5 cellular contexts compared by ENCODE assay signal in genomic region chr10:18208186-18208585, GRCh38.
DNase-seq lines count a peak whose midpoint lies in the region; ATAC-seq, FAIRE-seq and TF ChIP-seq lines count a peak whose summit lies in the region.
"Not testable (repeated sequence)": the region's sequence is repeated elsewhere in the genome, so short reads cannot be mapped to it uniquely, and the experiment has no call there.

No MANE protein-coding gene starts in this region.

- POLR2A ChIA-PET in HEK293 (lab: Yijun Ruan, JAX); WTC11 (lab: Charles Lee); K562 (lab: Yijun Ruan, JAX); H1 (lab: Charles Lee; ENCODE audit: partially characterized antibody): not testable (repeated sequence)

- H2BK15ac ChIP-seq in H1 (ENCODE audit: low read length), result not testable (repeated sequence)

- H2BK20ac ChIP-seq in H1 (ENCODE audit: low read length), result not testable (repeated sequence)

- TF ChIP-seq EP300 in K562 (IDR thresholded peaks at IDR 0.05; ENCODE audit: low read length); H1 (IDR thresholded peaks at IDR 0.05; ENCODE audit: borderline replicate concordance in 1 of 2, low read depth in 2 of 2, low read length in 2 of 2); esophagus muscularis mucosa (IDR thresholded peaks at IDR 0.05): not testable (repeated sequence)

- not testable (repeated sequence) for H3K27ac Mint-ChIP-seq in WTC11

- H3K27ac ChIP-seq in HEK293 (ENCODE audit: extremely low read depth, low read depth, low read length); K562 (ENCODE audit: extremely low read depth, low read depth, low read length); H1 (ENCODE audit: low read depth, low read length): not testable (repeated sequence)
- H3K27ac ChIP-seq in esophagus muscularis mucosa (replicated peaks in 1 of 4), result peak overlapping the region in 3 of 4 donors; percentile 15 to 38 (median 16)

- not testable (repeated sequence) for H3K36me3 Mint-ChIP-seq in WTC11

- H3K36me3 ChIP-seq in HEK293 (ENCODE audit: control insufficient read depth in 2 of 2, insufficient read depth in 1 of 2, low read length in 2 of 2); K562 (ENCODE audit: control insufficient read depth, insufficient read depth, low read length); H1 (ENCODE audit: control insufficient read depth in 2 of 4, insufficient read depth in 4 of 4, low read length in 3 of 4); esophagus muscularis mucosa: not testable (repeated sequence)

- not testable (repeated sequence) for H3K4me3 Mint-ChIP-seq in WTC11

- H3K9me3 Mint-ChIP-seq in WTC11, result not testable (repeated sequence)

- intact Hi-C loops in K562 (cut with micrococcal nuclease), result not testable (repeated sequence)
- intact Hi-C loops in esophagus muscularis mucosa (cut with DNase I), result loop anchor here (5.0 kb wide), 1 partner anchor 51 kb away; no protein-coding TSS in a partner anchor

- H3K79me2 ChIP-seq in K562 (ENCODE audit: control insufficient read depth, insufficient read depth, low read length); H1 (ENCODE audit: control insufficient read depth in 1 of 2, insufficient read depth in 2 of 2, low read length in 2 of 2): not testable (repeated sequence)

- H3K4me1 ChIP-seq in HEK293 (ENCODE audit: control insufficient read depth, insufficient read depth, low read length); K562 (replicated peaks in 1 of 2; ENCODE audit: control insufficient read depth in 2 of 2, insufficient read depth in 2 of 2, low read length in 2 of 2); H1 (replicated peaks in 1 of 4; ENCODE audit: control insufficient read depth in 3 of 4, insufficient read depth in 4 of 4, low read length in 3 of 4): not testable (repeated sequence)
- peaks cover 8 to 83% (median 79%) of the 10 kb centered on the region in 4 donors for H3K4me1 ChIP-seq in esophagus muscularis mucosa

- not testable (repeated sequence) for ATAC-seq in WTC11, K562

- H3K9ac ChIP-seq in K562 (ENCODE audit: insufficient read depth in 1 of 2, low read depth in 2 of 2, low read length in 2 of 2); H1 (replicated peaks in 1 of 4; ENCODE audit: extremely low read depth in 1 of 4, low read depth in 3 of 4, low read length in 3 of 4): not testable (repeated sequence)

- H3K4me2 ChIP-seq in K562 (ENCODE audit: insufficient read depth, low read length); H1 (ENCODE audit: insufficient read depth in 1 of 2, low read depth in 2 of 2, low read length in 2 of 2): not testable (repeated sequence)

- in situ Hi-C loops in K562 (cut with MboI), result not testable (repeated sequence)

- 0% methylated on average over 3 of the region's 3 CpGs for WGBS in K562 (ENCODE audit: insufficient coverage, low coverage, missing lambda C conversion rate)
- WGBS in H1 (ENCODE audit: extremely low coverage in 1 of 2, insufficient coverage in 1 of 2, insufficient read length in 1 of 2, insufficient replicate concordance in 2 of 2, low coverage in 1 of 2, low lambda C conversion rate in 2 of 2, missing lambda C conversion rate in 1 of 2), 2 experiments, result 90% methylated on average over 3 of the region's 3 CpGs; no CpG with 5 or more reads in 1 of the 2 experiments
- WGBS in esophagus muscularis mucosa, result 96% methylated on average over 3 of the region's 3 CpGs

- H3K9me3 ChIP-seq in HEK293 (ENCODE audit: control insufficient read depth, insufficient read depth, low read depth, low read length); K562 (replicated peaks; ENCODE audit: control insufficient read depth, insufficient read depth, low read depth, low read length); H1 (ENCODE audit: insufficient read depth in 2 of 2, low read depth in 1 of 2, low read length in 1 of 2); esophagus muscularis mucosa: not testable (repeated sequence)

- not testable (repeated sequence) for H2BK12ac ChIP-seq in H1 (ENCODE audit: low read depth, low read length)

- H3K23ac ChIP-seq in H1 (ENCODE audit: insufficient read length), result not testable (repeated sequence)

- H2BK5ac ChIP-seq in H1 (ENCODE audit: low read depth, low read length), result not testable (repeated sequence)

- H4K91ac ChIP-seq in H1 (replicated peaks; ENCODE audit: insufficient read length, low read length), result not testable (repeated sequence)

- H3K4me3 ChIP-seq in HEK293 (ENCODE audit: low read depth, low read length); K562; H1 (ENCODE audit: extremely low read depth in 1 of 4, insufficient read depth in 2 of 4, low read depth in 3 of 4, low read length in 4 of 4); esophagus muscularis mucosa: not testable (repeated sequence)

- H3K4ac ChIP-seq in H1 (replicated peaks; ENCODE audit: insufficient read length, low read depth, low read length), result not testable (repeated sequence)

- CTCF ChIA-PET in HEK293 (lab: Yijun Ruan, JAX), result not testable (repeated sequence)
- CTCF ChIA-PET in WTC11 (lab: Charles Lee) (interaction anchor here (1.9 kb wide), 1 partner anchor 8 kb away, joined by 5 read pairs; no protein-coding TSS in a partner anchor), K562 (lab: Yijun Ruan, JAX; ENCODE audit: low intra/inter-chr PET ratio) (interaction anchor here (0.7 kb wide), 1 partner anchor 915 kb away, joined by 3 read pairs; no protein-coding TSS in a partner anchor), H1 (lab: Charles Lee; ENCODE audit: partially characterized antibody) (interaction anchor here (0.6 to 3.0 kb wide), 4 partner anchors 9 to 360 kb away, joined by 3 to 10 read pairs (median 3); no protein-coding TSS in a partner anchor)

- TF ChIP-seq POLR2A in K562 (conservative IDR thresholded peaks at IDR 0.05); H1 (IDR thresholded peaks at IDR 0.05; ENCODE audit: control extremely low read depth in 1 of 2, low read depth in 2 of 2, low read length in 2 of 2); esophagus muscularis mucosa (IDR thresholded peaks at IDR 0.05; ENCODE audit: low read depth): not testable (repeated sequence)

- FAIRE-seq in K562 (lab: Jason Lieb, UNC); H1 (lab: Jason Lieb, UNC): not testable (repeated sequence)

- not testable (repeated sequence) for BruUV-seq in K562 (replicated peaks; lab: Mats Ljungman, UMichigan)

- H2AFZ ChIP-seq in K562 (ENCODE audit: low read depth, low read length); H1 (ENCODE audit: low read length): not testable (repeated sequence)

- not testable (repeated sequence) for H3K9me1 ChIP-seq in K562 (ENCODE audit: control insufficient read depth, insufficient read depth, low read length)

- H3K27me3 Mint-ChIP-seq in WTC11 (ENCODE audit: low read depth), result not testable (repeated sequence)

- H3K4me1 Mint-ChIP-seq in WTC11, result not testable (repeated sequence)

- H3K23me2 ChIP-seq in H1 (ENCODE audit: low read depth, low read length), result not testable (repeated sequence)

- not testable (repeated sequence) for H3K14ac ChIP-seq in H1 (ENCODE audit: insufficient read length)

- not testable (repeated sequence) for H3K56ac ChIP-seq in H1 (replicated peaks; ENCODE audit: insufficient read length, low read depth, low read length)

- not testable (repeated sequence) for H2AK5ac ChIP-seq in H1 (ENCODE audit: low read depth, low read length)

- not testable (repeated sequence) for H4K20me1 ChIP-seq in K562 (replicated peaks; ENCODE audit: control insufficient read depth, insufficient read depth, low read length); H1 (replicated peaks in 1 of 2; ENCODE audit: control insufficient read depth in 1 of 2, insufficient read depth in 2 of 2, low read length in 2 of 2)

- DNase-seq in WTC11 (ENCODE audit: low spot score); K562 (ENCODE audit: extremely low read depth in 1 of 4, low spot score in 3 of 4); H1 (ENCODE audit: low read depth in 1 of 2, low spot score in 2 of 2); esophagus muscularis mucosa (ENCODE audit: extremely low spot score): not testable (repeated sequence)

- H3K79me1 ChIP-seq in H1 (ENCODE audit: low read depth, low read length), result not testable (repeated sequence)

- H3K27me3 ChIP-seq in K562 (ENCODE audit: control insufficient read depth in 2 of 2, insufficient read depth in 2 of 2, low read length in 2 of 2); H1 (replicated peaks in 1 of 4; ENCODE audit: control insufficient read depth in 3 of 4, extremely low read depth in 1 of 4, insufficient read depth in 3 of 4, low read length in 3 of 4); esophagus muscularis mucosa: not testable (repeated sequence)

- TF ChIP-seq RAD21 in K562 (CRISPR knock-in tag; conservative IDR thresholded peaks at IDR 0.05 in 1 of 2, IDR thresholded peaks at IDR 0.05 in 1 of 2); H1 (IDR thresholded peaks at IDR 0.05 in 1 of 2, conservative IDR thresholded peaks at IDR 0.05 in 1 of 2; ENCODE audit: low read depth in 2 of 2, low read length in 2 of 2): not testable (repeated sequence)

- H4K5ac ChIP-seq in H1 (ENCODE audit: insufficient read length, low read depth, low read length), result not testable (repeated sequence)

- H3K18ac ChIP-seq in H1 (ENCODE audit: extremely low read depth, low read length), result not testable (repeated sequence)

- not testable (repeated sequence) for H4K8ac ChIP-seq in H1 (ENCODE audit: extremely low read depth, insufficient read depth, low read length)

- TF ChIP-seq CTCF in HEK293 (tag by site-specific recombination; IDR thresholded peaks at IDR 0.05); WTC11 (IDR thresholded peaks at IDR 0.05); K562 (IDR thresholded peaks at IDR 0.05 in 2 of 3, conservative IDR thresholded peaks at IDR 0.05 in 1 of 3; ENCODE audit: insufficient read depth in 2 of 3, low read depth in 1 of 3, low read length in 3 of 3); H1 (IDR thresholded peaks at IDR 0.05; ENCODE audit: control extremely low read depth in 1 of 3, insufficient read depth in 1 of 3, low read depth in 1 of 3, low read length in 3 of 3); esophagus muscularis mucosa (IDR thresholded peaks at IDR 0.05): not testable (repeated sequence)

- H2BK120ac ChIP-seq in H1 (replicated peaks; ENCODE audit: low read depth, low read length), result not testable (repeated sequence)

TF ChIP-seq in H1, 55 proteins besides CTCF, POLR2A, EP300 and RAD21:
- peak; percentile 49; the same call in 1 of the 2 replicates for TF ChIP-seq KDM1A (IDR thresholded peaks at IDR 0.05; ENCODE audit: borderline replicate concordance, low read length)
